8 cellular contexts compared by ENCODE assay signal in genomic region chr2:28809927-28810326, GRCh38. TPM values are rescaled to one million over a fixed set of nuclear protein-coding genes. Genes with fewer than 3 reads are reported as not detected.
DNase-seq lines count a peak whose midpoint lies in the region; ATAC-seq, FAIRE-seq and TF ChIP-seq lines count a peak whose summit lies in the region.

No MANE protein-coding gene starts in this region.

- POLR2A ChIA-PET in CD4-positive, alpha-beta T cell (lab: Charles Lee): interaction anchor here (1.2 to 1.7 kb wide), 2 partner anchors 58 to 60 kb away, joined by 5 to 7 read pairs; partner anchors contain the start of genes PPP1CB and TRMT61B
- POLR2A ChIA-PET in endothelial cell of umbilical vein (lab: Charles Lee): interaction anchor here (0.7 kb wide), 1 partner anchor 182 kb away, joined by 5 read pairs; no protein-coding TSS in a partner anchor

- peak overlapping the region; percentile 47 for H3K4me3 ChIP-seq in MG63
- H3K4me3 ChIP-seq in endothelial cell of umbilical vein (replicated peaks in 1 of 3; ENCODE audit: insufficient read depth in 1 of 3, low read depth in 1 of 3, low read length in 3 of 3): no peak overlapping the region

- H3K9me3 ChIP-seq in CD4-positive, alpha-beta T cell (ENCODE audit: control insufficient read depth, low read length): no peaks in the 10 kb centered on the region
- H3K9me3 ChIP-seq in MG63: no peaks in the 10 kb centered on the region
- no peaks in the 10 kb centered on the region for H3K9me3 ChIP-seq in endothelial cell of umbilical vein (replicated peaks; ENCODE audit: control insufficient read depth, insufficient read depth, low read length)

- BruUV-seq in endothelial cell of umbilical vein (replicated peaks; lab: Mats Ljungman, UMichigan): no TSS peak

- no peak for FAIRE-seq in endothelial cell of umbilical vein (lab: Jason Lieb, UNC)

- H3K4me3 Mint-ChIP-seq in CD4-positive, alpha-beta T cell: peak overlapping the region; percentile 93
- peak overlapping the region; percentile 77 for H3K4me3 Mint-ChIP-seq in osteocyte (ENCODE audit: unreplicated experiment)

- H3K9ac ChIP-seq in endothelial cell of umbilical vein (replicated peaks; ENCODE audit: extremely low read depth, insufficient read depth, low read length): peak overlapping the region; percentile 4

- peak overlapping the region; percentile 54 for H3K4me2 ChIP-seq in endothelial cell of umbilical vein (ENCODE audit: insufficient read depth, low read length)

- peaks cover 22% of the 10 kb centered on the region for H3K4me1 Mint-ChIP-seq in CD4-positive, alpha-beta T cell (ENCODE audit: low read depth)
- H3K4me1 Mint-ChIP-seq in osteocyte (ENCODE audit: unreplicated experiment): peaks cover 12% of the 10 kb centered on the region

- peaks cover 10% of the 10 kb centered on the region for H3K4me1 ChIP-seq in endothelial cell of umbilical vein (ENCODE audit: control insufficient read depth, extremely low read depth, insufficient read depth, low read length)

- CTCF ChIA-PET in CD4-positive, alpha-beta T cell (lab: Charles Lee): interaction anchor here (2.3 kb wide), 1 partner anchor 243 kb away, joined by 7 read pairs; no protein-coding TSS in a partner anchor
- CTCF ChIA-PET in endothelial cell of umbilical vein (lab: Charles Lee): interaction anchor here (1.0 to 3.3 kb wide), 4 partner anchors 11 to 252 kb away, joined by 3 to 15 read pairs (median 8); no protein-coding TSS in a partner anchor

- no peak overlapping the region for H3K27ac ChIP-seq in CD4-positive, alpha-beta T cell (ENCODE audit: low read depth, low read length)
- H3K27ac ChIP-seq in endothelial cell of umbilical vein (ENCODE audit: insufficient read depth, low read depth, low read length): no peak overlapping the region

- H2AFZ ChIP-seq in endothelial cell of umbilical vein (ENCODE audit: low read depth, low read length): no peak overlapping the region

- dilution Hi-C loops in endothelial cell of umbilical vein (cut with MboI; ENCODE audit: extremely low pct_ligation_motif_present, low sequenced_read_pairs): no loop called here

- no peaks in the 10 kb centered on the region for H4K20me1 ChIP-seq in endothelial cell of umbilical vein (replicated peaks; ENCODE audit: control insufficient read depth, extremely low read depth, insufficient read depth, low read length)

- peaks cover 19% of the 10 kb centered on the region for H3K36me3 ChIP-seq in MG63
- peaks cover 0 to 2% of the 10 kb centered on the region in 2 experiments for H3K36me3 ChIP-seq in endothelial cell of umbilical vein (ENCODE audit: control insufficient read depth in 2 of 2, extremely low read depth in 1 of 2, insufficient read depth in 2 of 2, low read length in 2 of 2)

- no peaks in the 10 kb centered on the region for H3K9me1 ChIP-seq in endothelial cell of umbilical vein (replicated peaks; ENCODE audit: control insufficient read depth, extremely low read depth, insufficient read depth, low read length)

- H3K27me3 Mint-ChIP-seq in CD4-positive, alpha-beta T cell: no peaks in the 10 kb centered on the region
- H3K27me3 Mint-ChIP-seq in osteocyte (ENCODE audit: unreplicated experiment): no peaks in the 10 kb centered on the region

- peaks cover 2% of the 10 kb centered on the region for H3K9me3 Mint-ChIP-seq in CD4-positive, alpha-beta T cell
- no peaks in the 10 kb centered on the region for H3K9me3 Mint-ChIP-seq in osteocyte (ENCODE audit: unreplicated experiment)

- H3K36me3 Mint-ChIP-seq in CD4-positive, alpha-beta T cell (ENCODE audit: low read depth): peaks cover 11% of the 10 kb centered on the region
- peaks cover 20% of the 10 kb centered on the region for H3K36me3 Mint-ChIP-seq in osteocyte (ENCODE audit: unreplicated experiment)

- peak overlapping the region; percentile 74 for H3K27ac Mint-ChIP-seq in CD4-positive, alpha-beta T cell
- no peak overlapping the region for H3K27ac Mint-ChIP-seq in osteocyte (ENCODE audit: unreplicated experiment)

- ATAC-seq in CD4-positive, alpha-beta T cell (ENCODE audit: poor library complexity): no peak
- ATAC-seq in GM18909 (IDR thresholded peaks at IDR 0.05; ENCODE audit: poor library complexity, unreplicated experiment) (no peak), HG02973 (IDR thresholded peaks at IDR 0.05; ENCODE audit: unreplicated experiment) (no peak), HG02970 (IDR thresholded peaks at IDR 0.05; ENCODE audit: low FRiP score, unreplicated experiment) (no peak)

- DNase-seq in CD4-positive, alpha-beta T cell: no peak
- no peak for DNase-seq in MG63
- DNase-seq in endothelial cell of umbilical vein (ENCODE audit: low read depth, low spot score): no peak
- no peak for DNase-seq in osteocyte (ENCODE audit: extremely low spot score, unreplicated experiment)
- DNase-seq in NCI-H2029 (lab: John Stamatoyannopoulos, UW): no peak

- no peaks in the 10 kb centered on the region for H3K27me3 ChIP-seq in CD4-positive, alpha-beta T cell (ENCODE audit: control insufficient read depth, insufficient read depth, low read length)
- no peaks in the 10 kb centered on the region for H3K27me3 ChIP-seq in MG63
- no peaks in the 10 kb centered on the region for H3K27me3 ChIP-seq in endothelial cell of umbilical vein (ENCODE audit: control insufficient read depth in 2 of 2, insufficient read depth in 2 of 2, low read length in 2 of 2)

- intact Hi-C loops in CD4-positive, alpha-beta T cell (cut with DNase I, micrococcal nuclease): loop anchor here in 1 of 2 experiments (5.0 to 10.0 kb wide), 4 partner anchors 82 to 1148 kb away; partner anchors contain the start of genes SLC4A1AP, SUPT7L and WDR43
- intact Hi-C loops in endothelial cell of umbilical vein (cut with micrococcal nuclease): loop anchor here (5.0 kb wide), 1 partner anchor 218 kb away; no protein-coding TSS in a partner anchor

- no peak for TF ChIP-seq POLR2A in endothelial cell of umbilical vein (IDR thresholded peaks at IDR 0.05; ENCODE audit: low read depth, low read length)

- no peak for TF ChIP-seq CTCF in CD4-positive, alpha-beta T cell (IDR thresholded peaks at IDR 0.05)
- TF ChIP-seq CTCF in endothelial cell of umbilical vein (IDR thresholded peaks at IDR 0.05; ENCODE audit: extremely low read depth in 1 of 2, insufficient read depth in 1 of 2, low read depth in 1 of 2, low read length in 2 of 2): no peak
- TF ChIP-seq CTCF in osteocyte (IDR thresholded peaks at IDR 0.05): no peak

- no peaks in the 10 kb centered on the region for H3K79me2 ChIP-seq in endothelial cell of umbilical vein (ENCODE audit: control insufficient read depth, insufficient read depth, low read length)

TF ChIP-seq in endothelial cell of umbilical vein, 7 proteins besides CTCF, POLR2A, EP300 and RAD21:
- TF ChIP-seq GATA2 (IDR thresholded peaks at IDR 0.05; ENCODE audit: insufficient read depth, insufficient read length, low read depth, low read length) (no peak), EZH2 (IDR thresholded peaks at IDR 0.05; ENCODE audit: borderline replicate concordance, low read depth, low read length, severe bottlenecking) (no peak), JUN (IDR thresholded peaks at IDR 0.05; ENCODE audit: borderline replicate concordance, insufficient read depth, insufficient read length, low read depth) (no peak), MAX (IDR thresholded peaks at IDR 0.05; ENCODE audit: insufficient read depth, insufficient read length) (no peak), POLR2AphosphoS5 (IDR thresholded peaks at IDR 0.05; ENCODE audit: insufficient read depth, low read depth, low read length) (no peak), MYC (IDR thresholded peaks at IDR 0.05; ENCODE audit: low read depth, low read length) (no peak), FOS (IDR thresholded peaks at IDR 0.05; ENCODE audit: borderline replicate concordance, insufficient read depth, low read length) (no peak)
TF ChIP-seq in endothelial cell of umbilical vein: peak in this region for 0.

RNA-seq across cellular contexts. Expression of gene SPDYA, which starts 0.7 kb away (rescaled TPM):
- 10 to 100 TPM; 12.7 to 12.8 TPM for total RNA-seq in CD4-positive, alpha-beta T cell
- total RNA-seq in MG63 (2014; rRNA removed; shearing (Covaris generic); ENCODE audit: low replicate concordance): not detected in 2 replicates
- total RNA-seq in endothelial cell of umbilical vein (0.92 and 1.6 TPM in 2 replicates), osteocyte (0.62 and 1.2 TPM in 2 replicates)
- polyA plus RNA-seq in endothelial cell of umbilical vein: 0.06 TPM in 2 replicates
- polyA plus RNA-seq in endothelial cell of umbilical vein (2011; cell fraction: cytosol; rRNA removed): not detected in 2 replicates
- polyA plus RNA-seq in endothelial cell of umbilical vein (2011; cell fraction: nucleus; rRNA removed): 0.45 and 0.54 TPM in 2 replicates
- polyA plus RNA-seq in endothelial cell of umbilical vein (2012): 0.24 TPM in 1 of 2 replicates, not detected in the other
- polyA minus RNA-seq in endothelial cell of umbilical vein: 0.21 and 0.70 TPM in 2 replicates
- not detected for polyA minus RNA-seq in endothelial cell of umbilical vein (2011; cell fraction: cytosol; rRNA and poly(A)+ RNA removed)
- polyA minus RNA-seq in endothelial cell of umbilical vein (2011; cell fraction: nucleus; rRNA and poly(A)+ RNA removed): 2.5 and 2.9 TPM in 2 replicates

RNA-seq across cellular contexts. Expression of gene PPP1CB, which starts 58.3 kb away (rescaled TPM):
- 100 to 1,000 TPM; 290 to 304 TPM for total RNA-seq in CD4-positive, alpha-beta T cell
- total RNA-seq in MG63 (2014; rRNA removed; shearing (Covaris generic); ENCODE audit: low replicate concordance): 108 and 180 TPM in 2 replicates
- total RNA-seq in endothelial cell of umbilical vein (157 and 163 TPM in 2 replicates), osteocyte (198 and 200 TPM in 2 replicates)
- 18.7 and 29.8 TPM in 2 replicates for polyA plus RNA-seq in endothelial cell of umbilical vein
- polyA plus RNA-seq in endothelial cell of umbilical vein (2011; cell fraction: cytosol; rRNA removed): 26.6 and 29.2 TPM in 2 replicates
- polyA plus RNA-seq in endothelial cell of umbilical vein (2011; cell fraction: nucleus; rRNA removed): 21.6 and 38.8 TPM in 2 replicates
- 70.9 and 91.3 TPM in 2 replicates for polyA plus RNA-seq in endothelial cell of umbilical vein (2012)
- polyA minus RNA-seq in endothelial cell of umbilical vein: 151 and 152 TPM in 2 replicates
- polyA minus RNA-seq in endothelial cell of umbilical vein (2011; cell fraction: cytosol; rRNA and poly(A)+ RNA removed): 247 TPM
- 49.7 and 72.4 TPM in 2 replicates for polyA minus RNA-seq in endothelial cell of umbilical vein (2011; cell fraction: nucleus; rRNA and poly(A)+ RNA removed)
